19 cellular contexts compared by ENCODE assay signal in the genomic region with DNA sequence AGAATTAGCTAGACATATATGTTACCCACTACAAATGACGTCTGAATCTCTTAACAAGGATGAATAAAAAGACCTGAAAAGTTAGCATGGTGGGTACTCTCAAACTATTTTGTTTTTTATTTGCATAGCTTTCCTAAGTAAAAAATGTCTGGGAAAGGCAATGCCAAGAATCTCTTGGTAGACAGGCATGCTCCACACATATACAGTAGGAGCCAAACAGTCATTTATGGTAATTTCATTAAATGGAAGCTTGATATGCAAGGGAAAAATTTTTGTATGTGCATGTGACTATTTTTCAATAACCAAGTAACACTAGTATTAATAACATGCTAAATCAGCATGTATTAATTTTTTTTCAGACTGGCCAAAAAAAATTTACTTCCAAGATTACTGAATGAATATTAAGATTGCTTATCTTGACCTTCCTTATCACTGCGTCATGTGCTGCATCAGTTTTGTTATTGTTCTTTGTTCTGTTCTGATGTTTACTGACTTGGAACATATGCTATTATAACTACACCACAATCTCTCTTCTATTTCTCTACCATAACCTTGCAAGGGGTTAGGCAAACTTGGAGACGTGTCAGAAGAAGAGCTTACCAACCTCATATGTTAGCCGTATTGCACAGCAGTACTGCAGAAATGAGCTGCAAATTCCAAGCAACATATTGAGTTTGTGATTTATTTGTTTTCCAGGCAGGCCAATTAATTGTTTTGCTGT.
"Had no signal": no experiment of that assay in that cellular context is flagged by ENCODE, and none has a peak within 500 bp of the region (broad histone marks: within the 10 kb centered on the region; RNA-seq: fewer than 3 reads in every experiment).

No MANE protein-coding gene starts in this region.

- H3K36me3 ChIP-seq: gastrocnemius medialis, neutrophil, sigmoid colon, stomach, thoracic aorta, transverse colon had no signal

- H3K27me3 Mint-ChIP-seq: central memory CD8-positive, alpha-beta T cell; naive thymus-derived CD8-positive, alpha-beta T cell had no signal

- H3K27ac ChIP-seq: neutrophil, psoas muscle, sigmoid colon, skin epidermis, stomach, thoracic aorta, transverse colon had no signal

- DNase-seq: erythroblast; gastrocnemius medialis; immature natural killer cell; left ventricle myocardium superior; mammary epithelial cell; mucosa of descending colon; naive thymus-derived CD8-positive, alpha-beta T cell; psoas muscle; sigmoid colon; stimulated activated CD4-positive, alpha-beta T cell treated with anti-CD3 and anti-CD28 coated beads, Interleukin-2, amount 100 ng/mL, for 24 hours; stimulated activated CD4-positive, alpha-beta T cell treated with anti-CD3 and anti-CD28 coated beads, Interleukin-4, amount 100 ng/mL, for 4 hours; stimulated activated naive CD4-positive, alpha-beta T cell; stomach; substantia nigra; transverse colon had no signal

- H3K9me3 ChIP-seq: gastrocnemius medialis, mucosa of descending colon, neutrophil, psoas muscle, sigmoid colon, stomach, thoracic aorta, transverse colon had no signal

- H3K9me3 Mint-ChIP-seq: naive thymus-derived CD8-positive, alpha-beta T cell had no signal

- H3K27me3 ChIP-seq: gastrocnemius medialis, neutrophil, sigmoid colon, stomach, transverse colon had no signal

- H3K36me3 Mint-ChIP-seq: immature natural killer cell; naive thymus-derived CD8-positive, alpha-beta T cell had no signal

- H3K4me3 ChIP-seq: gastrocnemius medialis, mucosa of descending colon, psoas muscle, sigmoid colon, skin epidermis, stomach, thoracic aorta, transverse colon had no signal

- H3K4me3 Mint-ChIP-seq: central memory CD8-positive, alpha-beta T cell; immature natural killer cell; naive thymus-derived CD8-positive, alpha-beta T cell had no signal

- H3K4me1 Mint-ChIP-seq: central memory CD8-positive, alpha-beta T cell; immature natural killer cell; naive thymus-derived CD8-positive, alpha-beta T cell had no signal

- H3K27ac Mint-ChIP-seq: immature natural killer cell; naive thymus-derived CD8-positive, alpha-beta T cell had no signal
